9 cellular contexts compared by ENCODE assay signal in genomic region chr11:35364101-35364780, GRCh38. TPM values are rescaled to one million over a fixed set of nuclear protein-coding genes. Genes with fewer than 3 reads are reported as not detected.
DNase-seq lines count a peak whose midpoint lies in the region; ATAC-seq and TF ChIP-seq lines count a peak whose summit lies in the region.
"Had no signal": no experiment of that assay in that cellular context is flagged by ENCODE, and none has a peak within 500 bp of the region (broad histone marks: within the 10 kb centered on the region; RNA-seq: fewer than 3 reads in every experiment).

No MANE protein-coding gene starts in this region.

- H3K27ac Mint-ChIP-seq in CD4-positive, alpha-beta T cell, result no peak overlapping the region

- H3K9me3 Mint-ChIP-seq in CD4-positive, alpha-beta T cell, result no peaks in the 10 kb centered on the region

- no peak overlapping the region for H3K4me3 ChIP-seq in HEK293 (ENCODE audit: low read depth, low read length)
- H3K4me3 ChIP-seq in skin epidermis, result no peak overlapping the region
- H3K4me3 ChIP-seq: cardiac muscle cell had no signal

- POLR2A ChIA-PET in HEK293 (lab: Yijun Ruan, JAX) (no interaction called here), GM10248 (lab: Yijun Ruan, JAX) (no interaction called here)
- POLR2A ChIA-PET in CD4-positive, alpha-beta T cell (lab: Charles Lee), result no interaction called here

- H3K36me3 Mint-ChIP-seq in CD4-positive, alpha-beta T cell (ENCODE audit: low read depth), result no peaks in the 10 kb centered on the region

- H3K4me3 Mint-ChIP-seq in CD4-positive, alpha-beta T cell, result no peak overlapping the region

- no peak for TF ChIP-seq CTCF in HEK293 (tag by site-specific recombination; IDR thresholded peaks at IDR 0.05)
- no peak for TF ChIP-seq CTCF in GM10248 (IDR thresholded peaks at IDR 0.05; ENCODE audit: control extremely low read depth, extremely low read depth, low read depth, missing control alignments)
- TF ChIP-seq CTCF in CD4-positive, alpha-beta T cell (IDR thresholded peaks at IDR 0.05), result no peak

- intact Hi-C loops in CD4-positive, alpha-beta T cell (cut with DNase I, micrococcal nuclease), result no loop called here

- no peaks in the 10 kb centered on the region for H3K4me1 Mint-ChIP-seq in CD4-positive, alpha-beta T cell (ENCODE audit: low read depth)

- CTCF ChIA-PET in HEK293 (lab: Yijun Ruan, JAX) (interaction anchor here (0.6 kb wide), 1 partner anchor 496 kb away, joined by 3 read pairs; no protein-coding TSS in a partner anchor), GM10248 (lab: Yijun Ruan, JAX) (interaction anchor here (0.8 to 2.1 kb wide), 8 partner anchors 10 to 471 kb away, joined by 3 to 17 read pairs (median 4); no protein-coding TSS in a partner anchor)
- CTCF ChIA-PET in CD4-positive, alpha-beta T cell (lab: Charles Lee), result interaction anchor here (0.6 kb wide), 1 partner anchor 48 kb away, joined by 3 read pairs; no protein-coding TSS in a partner anchor

- H3K9me3 ChIP-seq in HEK293 (ENCODE audit: control insufficient read depth, insufficient read depth, low read depth, low read length), result no peaks in the 10 kb centered on the region
- H3K9me3 ChIP-seq in CD4-positive, alpha-beta T cell (ENCODE audit: control insufficient read depth, low read length), result no peaks in the 10 kb centered on the region

- H3K4me1 ChIP-seq in HEK293 (ENCODE audit: control insufficient read depth, insufficient read depth, low read length), result 0 out of 2 replicates have a peak, but pooled peaks cover 2% of the 10 kb centered on the region

- H3K36me3 ChIP-seq in HEK293 (ENCODE audit: control insufficient read depth in 2 of 2, insufficient read depth in 1 of 2, low read length in 2 of 2), result no peaks in the 10 kb centered on the region
- H3K36me3 ChIP-seq: cardiac muscle cell had no signal

- no peak for ATAC-seq in CD4-positive, alpha-beta T cell (ENCODE audit: poor library complexity)
- ATAC-seq in GM21390 (IDR thresholded peaks at IDR 0.05; ENCODE audit: unreplicated experiment), result no peak

- no peaks in the 10 kb centered on the region for H3K27me3 Mint-ChIP-seq in CD4-positive, alpha-beta T cell

- DNase-seq in astrocyte of the hippocampus (ENCODE audit: low read depth, low spot score), result peak; percentile 94
- peak; percentile 53 for DNase-seq in hepatic stellate cell (ENCODE audit: low spot score)
- DNase-seq in GM10248 (ENCODE audit: extremely low spot score), result no peak
- no peak for DNase-seq in CD4-positive, alpha-beta T cell
- no peak for DNase-seq in SKM-1 (lab: John Stamatoyannopoulos, UW; ENCODE audit: unreplicated experiment)

- H3K27ac ChIP-seq in HEK293 (ENCODE audit: extremely low read depth, low read depth, low read length) (no peak overlapping the region), skin epidermis (peak overlapping the region in 12 of 21 experiments; percentile 7 to 78 (median 54))
- H3K27ac ChIP-seq in CD4-positive, alpha-beta T cell (ENCODE audit: low read depth, low read length), result no peak overlapping the region
- H3K27ac ChIP-seq: cardiac muscle cell had no signal

- no peaks in the 10 kb centered on the region for H3K27me3 ChIP-seq in CD4-positive, alpha-beta T cell (ENCODE audit: control insufficient read depth, insufficient read depth, low read length)
- H3K27me3 ChIP-seq: cardiac muscle cell had no signal

TF ChIP-seq in HEK293, 187 proteins besides CTCF, POLR2A, EP300 and RAD21:
- TF ChIP-seq MZF1 (tag by site-specific recombination; IDR thresholded peaks at IDR 0.05; ENCODE audit: borderline replicate concordance), result no peak
- peak; percentile 34; the same call in 1 of the 2 replicates for TF ChIP-seq ZIC2 (tag by site-specific recombination; IDR thresholded peaks at IDR 0.05)
- TF ChIP-seq ZNF19 (tag by site-specific recombination; IDR thresholded peaks at IDR 0.05; ENCODE audit: low read depth), result no peak
- TF ChIP-seq ZNF518A (tag by site-specific recombination; conservative IDR thresholded peaks at IDR 0.05; ENCODE audit: low read depth), result no peak
- TF ChIP-seq ZNF292 (tag by site-specific recombination; IDR thresholded peaks at IDR 0.05; ENCODE audit: borderline replicate concordance, low read depth), result no peak
- 0 out of 2 replicates have a peak, but pooled peaks have one; percentile 15 for TF ChIP-seq ZNF600 (tag by site-specific recombination; IDR thresholded peaks at IDR 0.05)
- no peak for TF ChIP-seq ZNF121 (tag by site-specific recombination; IDR thresholded peaks at IDR 0.05)

RNA-seq across cellular contexts. Expression of gene SLC1A2, which starts 55.1 kb away (rescaled TPM):
- total RNA-seq in CD4-positive, alpha-beta T cell, result not detected

Comparison
In these comparisons a context has a peak if more than half of its experiments do, and no peak if none do; other contexts are left out.
1. H3K27ac ChIP-seq: peak in skin epidermis (12 of 21); none in HEK293 (single experiment) and CD4-positive, alpha-beta T cell (single experiment).
2. DNase-seq: peak in astrocyte of the hippocampus (single experiment) and hepatic stellate cell (single experiment); none in GM10248 (single experiment), CD4-positive, alpha-beta T cell (0 of 10) and SKM-1 (single experiment).